8 cellular contexts compared by ENCODE assay signal in genomic region chr6:15879372-15880261, GRCh38.
DNase-seq lines count a peak whose midpoint lies in the region; ATAC-seq and TF ChIP-seq lines count a peak whose summit lies in the region.

No MANE protein-coding gene starts in this region.

- H3K4me1 ChIP-seq in BE2C (peaks cover 28% of the 10 kb centered on the region), upper lobe of left lung (peaks cover 13 to 17% (median 15%) of the 10 kb centered on the region in 4 donors)

- no peak for TF ChIP-seq EP300 in upper lobe of left lung (IDR thresholded peaks at IDR 0.05)

- H3K9me3 ChIP-seq in BE2C (no peaks in the 10 kb centered on the region; the same call in 1 of the 2 replicates), SK-N-MC (ENCODE audit: low read depth, low read length) (no peaks in the 10 kb centered on the region), upper lobe of left lung (no peaks in the 10 kb centered on the region)

- H3K36me3 ChIP-seq in BE2C = no peaks in the 10 kb centered on the region
- no peaks in the 10 kb centered on the region for H3K36me3 ChIP-seq in SK-N-MC (ENCODE audit: insufficient read depth, low read length)
- no peaks in the 10 kb centered on the region for H3K36me3 ChIP-seq in upper lobe of left lung

- 23 to 31% methylated on average over 8 to 12 of the region's 12 CpGs for WGBS in upper lobe of left lung, 2 donors

- TF ChIP-seq POLR2A in upper lobe of left lung (IDR thresholded peaks at IDR 0.05) = no peak

- ATAC-seq in GM19397 (IDR thresholded peaks at IDR 0.05; ENCODE audit: unreplicated experiment) = peak; percentile 75
- ATAC-seq in HG03521 (IDR thresholded peaks at IDR 0.05; ENCODE audit: unreplicated experiment) = peak; percentile 58
- ATAC-seq in upper lobe of left lung (ENCODE audit: low FRiP score in 2 of 2) = peak; percentile 31 to 72

- H3K27ac ChIP-seq in SK-N-MC = peak overlapping the region; percentile 60
- H3K27ac ChIP-seq in upper lobe of left lung = no peak overlapping the region

- no peaks in the 10 kb centered on the region for H3K27me3 ChIP-seq in BE2C
- no peaks in the 10 kb centered on the region for H3K27me3 ChIP-seq in upper lobe of left lung

- H3K4me3 ChIP-seq in BE2C (ENCODE audit: low read depth, low read length) (peak overlapping the region; percentile 0; the same call in 1 of the 2 replicates), SK-N-MC (peak overlapping the region; percentile 50), upper lobe of left lung (no peak overlapping the region)

- TF ChIP-seq CTCF in BE2C (IDR thresholded peaks at IDR 0.05; ENCODE audit: low read depth, low read length) (no peak), upper lobe of left lung (IDR thresholded peaks at IDR 0.05) (no peak)

- peak overlapping the region; percentile 19 for H3K9ac ChIP-seq in SK-N-MC (ENCODE audit: insufficient read length)

- DNase-seq in BE2C = peak; percentile 93
- DNase-seq in SK-N-MC (ENCODE audit: low read depth, low spot score) = peak; percentile 87
- peak; percentile 51 for DNase-seq in amniotic epithelial cell (ENCODE audit: low read depth)
- DNase-seq in mucosa of gallbladder (ENCODE audit: low spot score) = peak; percentile 37
- peak; percentile 17 to 39 for DNase-seq in upper lobe of left lung
- DNase-seq in DMS79 treated with DMSO at 0.1 percent for 48 hours (lab: John Stamatoyannopoulos, UW) = no peak

Comparison
In these comparisons a context has a peak if more than half of its experiments do, and no peak if none do; other contexts are left out.
1. H3K4me3 ChIP-seq: peak in BE2C (single experiment) and SK-N-MC (single experiment); none in upper lobe of left lung (0 of 4).
2. Peak in every context shown above with its lines, with median percentiles within 50 percentile points of each other: ATAC-seq.